Comparison of ENCODE assay signal across 8 cellular contexts in genomic region chr3:33115024-33115768, GRCh38. TPM values are rescaled to one million over a fixed set of nuclear protein-coding genes. Genes with fewer than 3 reads are reported as not detected.
DNase-seq lines count a peak whose midpoint lies in the region; ATAC-seq lines count a peak whose summit lies in the region.

No MANE protein-coding gene starts in this region.

- no peaks in the 10 kb centered on the region for H3K36me3 Mint-ChIP-seq in stimulated activated effector memory CD8-positive, alpha-beta T cell treated with anti-CD3 and anti-CD28 coated beads, Interleukin-12 subunit alpha, Interleukin-12 subunit beta, amount 100 ng/mL, for 72 hours

- DNase-seq in NCI-H1694 treated with DMSO at 0.1 percent for 48 hours (lab: John Stamatoyannopoulos, UW) (peak; percentile 8), NCI-H1694 (lab: John Stamatoyannopoulos, UW) (no peak), OCI-M2 (lab: John Stamatoyannopoulos, UW; ENCODE audit: unreplicated experiment) (peak; percentile 5), cerebellum (ENCODE audit: low spot score) (peak; percentile 36), kidney glomerular epithelial cell (lab: John Stamatoyannopoulos, UW) (peak; percentile 82), activated gamma-delta T cell (lab: John Stamatoyannopoulos, UW) (no peak)
- DNase-seq in stimulated activated effector memory CD8-positive, alpha-beta T cell treated with anti-CD3 and anti-CD28 coated beads, Interleukin-12 subunit alpha, Interleukin-12 subunit beta, amount 100 ng/mL, for 72 hours (ENCODE audit: low spot score in 2 of 2): no peak
- DNase-seq in stimulated activated CD4-positive, alpha-beta T cell treated with anti-CD3 and anti-CD28 coated beads, Interleukin-4, amount 100 ng/mL, for 4 hours: no peak

- no peak overlapping the region for H3K27ac Mint-ChIP-seq in stimulated activated effector memory CD8-positive, alpha-beta T cell treated with anti-CD3 and anti-CD28 coated beads, Interleukin-12 subunit alpha, Interleukin-12 subunit beta, amount 100 ng/mL, for 72 hours

- no peaks in the 10 kb centered on the region for H3K9me3 Mint-ChIP-seq in stimulated activated effector memory CD8-positive, alpha-beta T cell treated with anti-CD3 and anti-CD28 coated beads, Interleukin-12 subunit alpha, Interleukin-12 subunit beta, amount 100 ng/mL, for 72 hours

- peak overlapping the region; percentile 76 for H3K4me3 Mint-ChIP-seq in stimulated activated effector memory CD8-positive, alpha-beta T cell treated with anti-CD3 and anti-CD28 coated beads, Interleukin-12 subunit alpha, Interleukin-12 subunit beta, amount 100 ng/mL, for 72 hours

- H3K4me1 Mint-ChIP-seq in stimulated activated effector memory CD8-positive, alpha-beta T cell treated with anti-CD3 and anti-CD28 coated beads, Interleukin-12 subunit alpha, Interleukin-12 subunit beta, amount 100 ng/mL, for 72 hours: peaks cover 41% of the 10 kb centered on the region

- ATAC-seq in stimulated activated effector memory CD8-positive, alpha-beta T cell treated with anti-CD3 and anti-CD28 coated beads, Interleukin-12 subunit alpha, Interleukin-12 subunit beta, amount 100 ng/mL, for 72 hours: no peak

RNA-seq across cellular contexts. Expression of gene CRTAP, which starts 1.4 kb away (rescaled TPM):
- total RNA-seq in cerebellum: 23.8 TPM

RNA-seq across cellular contexts. Expression of gene GLB1, which starts 18.2 kb away (rescaled TPM):
- 29.4 TPM for total RNA-seq in cerebellum

RNA-seq across cellular contexts. Expression of gene TMPPE, which starts 18.2 kb away (rescaled TPM):
- total RNA-seq in cerebellum: 10.5 TPM

Comparison
In these comparisons a context has a peak if more than half of its experiments do, and no peak if none do; other contexts are left out.
1. DNase-seq: peak in NCI-H1694 treated with DMSO at 0.1 percent for 48 hours (single experiment), OCI-M2 (single experiment), cerebellum (single experiment) and kidney glomerular epithelial cell (single experiment); none in NCI-H1694 (single experiment), stimulated activated effector memory CD8-positive, alpha-beta T cell treated with anti-CD3 and anti-CD28 coated beads, Interleukin-12 subunit alpha, Interleukin-12 subunit beta, amount 100 ng/mL, for 72 hours (0 of 2), stimulated activated CD4-positive, alpha-beta T cell treated with anti-CD3 and anti-CD28 coated beads, Interleukin-4, amount 100 ng/mL, for 4 hours (0 of 2) and activated gamma-delta T cell (single experiment).